ENCODE assay signal across 22 cellular contexts in genomic region chr15:101543926-101544490, GRCh38. TPM values are rescaled to one million over a fixed set of nuclear protein-coding genes. Genes with fewer than 3 reads are reported as not detected.
A peak's percentile ranks its signal among the peaks of the same experiment; 100 is the strongest.
DNase-seq lines count a peak whose midpoint lies in the region; ATAC-seq and TF ChIP-seq lines count a peak whose summit lies in the region.
"Had no signal": no experiment of that assay in that cellular context is flagged by ENCODE, and none has a peak within 500 bp of the region (broad histone marks: within the 10 kb centered on the region; RNA-seq: fewer than 3 reads in every experiment).

No MANE protein-coding gene starts in this region.

- TF ChIP-seq CTCF in heart right ventricle (IDR thresholded peaks at IDR 0.05) (no peak), osteoblast (IDR thresholded peaks at IDR 0.05; ENCODE audit: extremely low read depth, low read depth, low read length) (no peak)

- H4K20me1 ChIP-seq in osteoblast (ENCODE audit: insufficient read depth, low read length): no peaks in the 10 kb centered on the region
- H4K20me1 ChIP-seq: BLaER1 had no signal

- intact Hi-C loops in cardiac septum (cut with DNase I): no loop called here
- intact Hi-C loops in heart right ventricle (cut with DNase I): loop anchor here in 2 of 10 donors (5.0 to 10.0 kb wide), 2 partner anchors 98 to 101 kb away; no protein-coding TSS in a partner anchor

- H3K18ac ChIP-seq in mesendoderm (ENCODE audit: low read length): no peak overlapping the region

- H2AK5ac ChIP-seq in mesendoderm (ENCODE audit: low read length): no peak overlapping the region

- no peaks in the 10 kb centered on the region for H3K79me1 ChIP-seq in mesendoderm (ENCODE audit: low read length)

- H4K8ac ChIP-seq in mesendoderm (ENCODE audit: low read depth, low read length): no peak overlapping the region

- no peak overlapping the region for H3K4ac ChIP-seq in mesendoderm (ENCODE audit: low read depth, low read length)

- WGBS in heart right ventricle, 2 donors: 74 to 75% methylated on average over 22 of the region's 22 CpGs
- WGBS in mesendoderm (ENCODE audit: extremely low coverage, insufficient coverage, low lambda C conversion rate): no CpG with 5 or more reads among the region's 22 CpGs

- H3K4me1 ChIP-seq in heart right ventricle (no peaks in the 10 kb centered on the region), osteoblast (ENCODE audit: insufficient read depth, low read length) (no peaks in the 10 kb centered on the region), mesendoderm (ENCODE audit: control insufficient read depth, low read depth, low read length) (no peaks in the 10 kb centered on the region)

- DNase-seq in cardiac septum (ENCODE audit: low spot score) (peak; percentile 71), heart right ventricle (no peak), myocyte (ENCODE audit: low read depth) (peak; percentile 85), osteoblast (ENCODE audit: insufficient read length, low spot score, missing footprints) (peak; percentile 61), mesendoderm (no peak)
- DNase-seq: CD4-positive, CD25-positive, alpha-beta regulatory T cell; CD8-positive, alpha-beta T cell; DMS 273 treated with DMSO at 0.1 percent for 48 hours; DMS79; EL; GDM1; H9; HFFc6 had no signal

- no peak overlapping the region for H4K5ac ChIP-seq in mesendoderm (ENCODE audit: low read length)

- no peak overlapping the region for H3K9ac ChIP-seq in mesendoderm (ENCODE audit: low read length)
- H3K9ac ChIP-seq: BLaER1 had no signal

- H3K79me2 ChIP-seq in osteoblast (ENCODE audit: insufficient read depth, low read length) (no peaks in the 10 kb centered on the region), mesendoderm (ENCODE audit: control insufficient read depth, insufficient read depth, low read length) (no peaks in the 10 kb centered on the region)

- ATAC-seq in heart right ventricle (no peak), HG03025 (IDR thresholded peaks at IDR 0.05; ENCODE audit: low FRiP score, unreplicated experiment) (no peak), GM21717 (IDR thresholded peaks at IDR 0.05; ENCODE audit: unreplicated experiment) (no peak)
- ATAC-seq: CD8-positive, alpha-beta T cell; GM12878; GM23338; HCT116 had no signal

- no peak overlapping the region for H2AFZ ChIP-seq in osteoblast (ENCODE audit: low read length)
- H2AFZ ChIP-seq: GM23338 had no signal

- H2BK120ac ChIP-seq in mesendoderm (ENCODE audit: low read depth, low read length): no peak overlapping the region

- no peak overlapping the region for H3K4me3 ChIP-seq in heart right ventricle
- no peak overlapping the region for H3K4me3 ChIP-seq in osteoblast (ENCODE audit: insufficient read depth, low read length)
- H3K4me3 ChIP-seq in mesendoderm (ENCODE audit: low read length): no peak overlapping the region
- H3K4me3 ChIP-seq: BLaER1, GM12878, GM23338 had no signal

- no peak overlapping the region for H2BK15ac ChIP-seq in mesendoderm (replicated peaks; ENCODE audit: low read depth)

- H3K36me3 ChIP-seq in heart right ventricle (no peaks in the 10 kb centered on the region), osteoblast (ENCODE audit: insufficient read depth, low read length) (no peaks in the 10 kb centered on the region), mesendoderm (ENCODE audit: control insufficient read depth, insufficient read depth, low read length) (no peaks in the 10 kb centered on the region)
- H3K36me3 ChIP-seq: BLaER1 had no signal

- no peak overlapping the region for H2BK5ac ChIP-seq in mesendoderm (ENCODE audit: low read length)

- H3K4me2 ChIP-seq in osteoblast (ENCODE audit: insufficient read depth, low read length) (no peak overlapping the region), mesendoderm (ENCODE audit: low read length) (no peak overlapping the region)
- H3K4me2 ChIP-seq: BLaER1, GM23338 had no signal

- H3K27me3 ChIP-seq in heart right ventricle (peaks cover 0 to 18% (median 0%) of the 10 kb centered on the region in 7 donors), osteoblast (ENCODE audit: insufficient read depth, low read length) (peaks cover 34% of the 10 kb centered on the region), mesendoderm (ENCODE audit: insufficient read depth, low read length, poor library complexity) (no peaks in the 10 kb centered on the region)
- H3K27me3 ChIP-seq: BLaER1 had no signal

- no peak overlapping the region for H3K23ac ChIP-seq in mesendoderm (ENCODE audit: low read length)

- no peak overlapping the region for H3K27ac ChIP-seq in heart right ventricle
- no peak overlapping the region for H3K27ac ChIP-seq in osteoblast (ENCODE audit: low read depth, low read length)
- H3K27ac ChIP-seq in mesendoderm (ENCODE audit: low read depth, low read length): no peak overlapping the region
- H3K27ac ChIP-seq: 22Rv1, BLaER1, C4-2B had no signal

- no peak overlapping the region for H3K56ac ChIP-seq in mesendoderm (ENCODE audit: low read length)

- H3K9me3 ChIP-seq in heart right ventricle: peaks cover 0 to 18% (median 0%) of the 10 kb centered on the region in 11 donors
- H3K9me3 ChIP-seq in osteoblast (ENCODE audit: low read depth, low read length): no peaks in the 10 kb centered on the region
- H3K9me3 ChIP-seq: BLaER1 had no signal

RNA-seq across cellular contexts. Expression of gene PCSK6, which starts 54.5 kb away (rescaled TPM):
- 10.6 TPM for total RNA-seq in cardiac septum
- 10 to 100 TPM; 12.9 to 34.0 (median 24.7) TPM for total RNA-seq in heart right ventricle
- polyA plus RNA-seq in heart right ventricle: 10 to 100 TPM in 1 of 2 donors, 1 to 10 TPM in 1; 4.6 to 10.3 TPM
- total RNA-seq in myocyte: 2.2 and 2.5 TPM in 2 replicates
- 0.33 TPM for polyA plus RNA-seq in myocyte (2012)
- 0.29 and 0.72 TPM in 2 replicates for total RNA-seq in osteoblast
- polyA plus RNA-seq in mesendoderm (2013, experiment 1 of 2): 1.8 TPM
- polyA plus RNA-seq in mesendoderm (2013, experiment 2 of 2): 2.3 TPM
- total RNA-seq: H4, HFFc6 had no signal

Comparison
In these comparisons a context has a peak if more than half of its experiments do, and no peak if none do; other contexts are left out.
1. DNase-seq: peak in cardiac septum (single experiment), myocyte (single experiment) and osteoblast (single experiment); none in heart right ventricle (0 of 2) and mesendoderm (single experiment).